In the genomic region with DNA sequence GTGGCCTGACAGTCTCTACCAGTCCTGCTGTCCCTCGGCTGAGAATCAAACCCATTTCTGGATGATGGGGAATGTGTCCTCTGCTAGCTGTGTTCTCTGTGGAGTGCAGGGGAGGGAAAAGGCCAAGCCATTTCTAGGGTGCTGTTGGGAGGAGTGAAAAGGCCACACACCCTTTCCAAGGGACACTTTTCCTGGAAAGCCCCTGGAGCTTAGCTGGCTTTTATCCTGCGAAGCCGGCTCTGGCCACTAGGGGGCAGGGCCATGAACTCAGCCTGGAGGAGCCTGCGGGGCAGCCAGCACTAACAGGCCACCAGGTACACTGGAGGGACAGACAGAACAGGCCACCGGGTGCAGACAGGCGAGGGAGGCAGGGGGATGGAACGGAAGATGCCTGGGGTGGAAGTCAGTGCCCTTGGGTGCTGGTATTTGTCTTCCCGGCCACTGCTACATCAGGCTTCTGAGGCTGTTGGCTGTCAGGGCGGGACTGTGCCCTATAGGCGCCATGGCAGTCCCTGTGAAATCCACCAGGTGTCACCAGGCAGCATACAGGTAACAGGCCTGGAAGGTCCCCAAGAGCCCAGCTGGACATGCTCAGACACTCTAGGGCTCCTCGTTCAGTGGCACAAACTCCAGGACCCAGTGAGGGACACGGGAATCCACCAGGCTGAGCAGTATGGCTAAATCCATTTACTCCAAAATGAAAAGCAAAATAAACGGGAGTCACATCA, we compare ENCODE assay signal across 8 cellular contexts. TPM values are rescaled to one million over a fixed set of nuclear protein-coding genes. Genes with fewer than 3 reads are reported as not detected.
A peak's percentile ranks its signal among the peaks of the same experiment; 100 is the strongest.
DNase-seq lines count a peak whose midpoint lies in the region; ATAC-seq and TF ChIP-seq lines count a peak whose summit lies in the region.
"Not testable (repeated sequence)": the region's sequence is repeated elsewhere in the genome, so short reads cannot be mapped to it uniquely, and the experiment has no call there.

No MANE protein-coding gene starts in this region.

- WGBS in liver, result 16% methylated on average over 7 of the region's 13 CpGs

- intact Hi-C loops in dorsolateral prefrontal cortex (cut with DNase I), result not testable (repeated sequence)

- TF ChIP-seq CTCF in GM10266 (IDR thresholded peaks at IDR 0.05; ENCODE audit: control insufficient read depth, insufficient read depth, low read depth, missing control alignments) (peak; percentile 48), dorsolateral prefrontal cortex (IDR thresholded peaks at IDR 0.05 in 54 of 56, conservative IDR thresholded peaks at IDR 0.05 in 2 of 56; ENCODE audit: low read depth in 1 of 56, partially characterized antibody in 56 of 56) (peak in 55 of 56 donors; percentile 29 to 63 (median 51)), liver (IDR thresholded peaks at IDR 0.05; ENCODE audit: low read depth, low read length, missing input control) (peak; percentile 17), thoracic aorta (IDR thresholded peaks at IDR 0.05) (peak; percentile 60)

- not testable (repeated sequence) for H3K9ac ChIP-seq in liver (ENCODE audit: low read depth in 1 of 2, low read length in 2 of 2)

- not testable (repeated sequence) for H3K4me1 ChIP-seq in liver (ENCODE audit: control insufficient read depth in 4 of 4, insufficient read depth in 4 of 4, low read length in 3 of 4); thoracic aorta (ENCODE audit: control insufficient read depth in 1 of 2, low read depth in 2 of 2)

- peak overlapping the region; percentile 41 for H3K4me3 Mint-ChIP-seq in T-helper 17 cell
- not testable (repeated sequence) for H3K4me3 Mint-ChIP-seq in activated T-cell treated with anti-CD3 and anti-CD28 coated beads, Interleukin-2, amount 50 U/mL, for 72 hours

- DNase-seq in GM10266 (ENCODE audit: extremely low spot score); thoracic aorta (ENCODE audit: low spot score): not testable (repeated sequence)
- DNase-seq in T-helper 17 cell (peak in 2 of 3 donors; percentile 28 to 52), dorsolateral prefrontal cortex (peak in 4 of 10 donors; percentile 43 to 63 (median 49))
- DNase-seq in activated T-cell treated with anti-CD3 and anti-CD28 coated beads, Interleukin-2, amount 50 U/mL, for 72 hours, result peak; percentile 57
- DNase-seq in stimulated activated CD4-positive, alpha-beta T cell treated with anti-CD3 and anti-CD28 coated beads, Interleukin-12 subunit alpha, Interleukin-12 subunit beta, amount 100 ng/mL, for 24 hours (ENCODE audit: low read depth in 2 of 2), result peak; percentile 30 to 49

- H3K27ac ChIP-seq in dorsolateral prefrontal cortex; liver (ENCODE audit: low read depth in 1 of 2, low read length in 2 of 2); thoracic aorta: not testable (repeated sequence)

- not testable (repeated sequence) for H3K36me3 ChIP-seq in liver (ENCODE audit: control insufficient read depth in 4 of 4, insufficient read depth in 3 of 4, low read depth in 1 of 4, low read length in 3 of 4); thoracic aorta

- H3K27me3 ChIP-seq in dorsolateral prefrontal cortex; liver (ENCODE audit: control insufficient read depth in 4 of 4, insufficient read depth in 4 of 4, low read length in 3 of 4); thoracic aorta (replicated peaks; ENCODE audit: insufficient read depth): not testable (repeated sequence)

- peak; percentile 32 to 53 for TF ChIP-seq RAD21 in liver (IDR thresholded peaks at IDR 0.05)

- H3K27ac Mint-ChIP-seq in T-helper 17 cell; activated T-cell treated with anti-CD3 and anti-CD28 coated beads, Interleukin-2, amount 50 U/mL, for 72 hours: not testable (repeated sequence)

- H3K4me1 Mint-ChIP-seq in T-helper 17 cell; activated T-cell treated with anti-CD3 and anti-CD28 coated beads, Interleukin-2, amount 50 U/mL, for 72 hours (ENCODE audit: low read depth): not testable (repeated sequence)

- not testable (repeated sequence) for H3K27me3 Mint-ChIP-seq in T-helper 17 cell; activated T-cell treated with anti-CD3 and anti-CD28 coated beads, Interleukin-2, amount 50 U/mL, for 72 hours (ENCODE audit: low read depth)

- not testable (repeated sequence) for H3K36me3 Mint-ChIP-seq in T-helper 17 cell (ENCODE audit: low read depth); activated T-cell treated with anti-CD3 and anti-CD28 coated beads, Interleukin-2, amount 50 U/mL, for 72 hours (ENCODE audit: insufficient read depth in 2 of 2)

- not testable (repeated sequence) for H3K9me3 ChIP-seq in T-helper 17 cell (ENCODE audit: control insufficient read depth, low read length, poor library complexity, severe bottlenecking); liver (ENCODE audit: control insufficient read depth in 4 of 4, low read length in 3 of 4); thoracic aorta

- ATAC-seq in HG02623 (IDR thresholded peaks at IDR 0.05; ENCODE audit: unreplicated experiment) (peak; percentile 48), T-helper 17 cell (peak; percentile 98)
- peak; percentile 98 for ATAC-seq in activated T-cell treated with anti-CD3 and anti-CD28 coated beads, Interleukin-2, amount 50 U/mL, for 72 hours (replicated peaks in 1 of 2)
- ATAC-seq in thoracic aorta (ENCODE audit: insufficient number of reproducible peaks, low FRiP score, low read depth), result not testable (repeated sequence)

- not testable (repeated sequence) for H3K4me3 ChIP-seq in dorsolateral prefrontal cortex; liver (ENCODE audit: low read depth in 1 of 3, low read length in 3 of 3); thoracic aorta

- H3K9me3 Mint-ChIP-seq in activated T-cell treated with anti-CD3 and anti-CD28 coated beads, Interleukin-2, amount 50 U/mL, for 72 hours, result not testable (repeated sequence)

RNA-seq across cellular contexts. Expression of a gene that starts 16.5 kb away (rescaled TPM):
- total RNA-seq in T-helper 17 cell, result 1 to 10 TPM in 1 of 2 donors, not detected in 1; 1.0 TPM
- under 1 TPM; 0.46 to 0.53 TPM for total RNA-seq in activated T-cell treated with anti-CD3 and anti-CD28 coated beads, Interleukin-2, amount 50 U/mL, for 72 hours
- total RNA-seq in dorsolateral prefrontal cortex, result 1 to 10 TPM in 48 of 120 experiments, under 1 TPM in 51, not detected in 21; 0.18 to 3.7 (median 0.98) TPM
- total RNA-seq in liver, result 1 to 10 TPM; 1.2 to 1.4 TPM
- under 1 TPM; 0.06 to 0.08 TPM for polyA plus RNA-seq in liver
- under 1 TPM; 0.14 to 0.42 TPM for total RNA-seq in thoracic aorta
